ENCODE assay signal across 8 cellular contexts in the genomic region with DNA sequence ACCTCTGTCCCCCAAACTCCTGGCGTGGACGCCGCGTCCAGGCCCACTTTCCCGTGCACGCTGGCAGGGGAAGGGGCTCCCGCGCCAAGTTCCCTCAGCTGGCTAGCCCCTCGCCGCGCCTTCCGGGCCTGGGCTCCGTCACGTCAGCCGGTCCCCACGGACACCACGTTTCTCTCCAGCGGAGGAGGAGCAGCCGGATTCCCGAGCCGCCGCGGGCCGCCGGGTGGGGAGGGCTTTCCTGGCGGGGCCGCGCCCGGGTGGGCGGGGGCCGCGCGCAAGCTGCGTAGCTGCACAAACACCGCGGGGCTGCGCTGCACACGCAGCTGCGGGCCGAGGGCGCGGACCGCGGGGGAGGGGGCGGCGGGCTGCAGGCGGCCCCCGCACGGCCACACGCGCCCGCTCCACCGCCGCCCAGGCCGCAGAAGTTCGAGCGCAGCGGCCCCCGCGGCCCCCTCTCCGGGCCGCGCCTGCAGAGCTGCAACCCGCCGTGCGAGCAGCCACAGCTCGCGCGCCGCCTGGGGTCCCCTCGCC. TPM values are rescaled to one million over a fixed set of nuclear protein-coding genes. Genes with fewer than 3 reads are reported as not detected.
A peak's percentile ranks its signal among the peaks of the same experiment; 100 is the strongest.
DNase-seq lines count a peak whose midpoint lies in the region; ATAC-seq and TF ChIP-seq lines count a peak whose summit lies in the region.

No MANE protein-coding gene starts in this region.

- H3K4me1 ChIP-seq in A673 (ENCODE audit: insufficient read depth, low read length, poor library complexity, severe bottlenecking) (peaks cover 57% of the 10 kb centered on the region), mammary epithelial cell (ENCODE audit: insufficient read depth, low read length) (peaks cover 49% of the 10 kb centered on the region), skeletal muscle satellite cell (ENCODE audit: control insufficient read depth, insufficient read depth, low read length) (peaks cover 59% of the 10 kb centered on the region)

- H3F3A ChIP-seq in SU-DHL-6 (ENCODE audit: insufficient read depth), result peaks cover 79% of the 10 kb centered on the region

- H3K9me3 ChIP-seq in A673 (ENCODE audit: low read depth, low read length, poor library complexity, severe bottlenecking), result no peaks in the 10 kb centered on the region
- no peaks in the 10 kb centered on the region for H3K9me3 ChIP-seq in SU-DHL-6 (ENCODE audit: insufficient read depth, low read length)
- no peaks in the 10 kb centered on the region for H3K9me3 ChIP-seq in mammary epithelial cell (replicated peaks; ENCODE audit: insufficient read depth, low read length)
- no peaks in the 10 kb centered on the region for H3K9me3 ChIP-seq in iPS-18c (ENCODE audit: control insufficient read depth, insufficient read depth, low read length)
- H3K9me3 ChIP-seq in skeletal muscle satellite cell (replicated peaks; ENCODE audit: low read length), result no peaks in the 10 kb centered on the region

- H3K4me2 ChIP-seq in SU-DHL-6 (ENCODE audit: low read depth, low read length, poor library complexity, severe bottlenecking) (peak overlapping the region; percentile 81), mammary epithelial cell (ENCODE audit: insufficient read depth, low read depth, low read length) (peak overlapping the region; percentile 92), skeletal muscle satellite cell (ENCODE audit: low read length) (peak overlapping the region; percentile 89)

- TF ChIP-seq CTCF in A673 (conservative IDR thresholded peaks at IDR 0.05; ENCODE audit: low read depth, low read length), result no peak
- no peak for TF ChIP-seq CTCF in SU-DHL-6 (IDR thresholded peaks at IDR 0.05; ENCODE audit: insufficient read depth, low read length, poor library complexity, severe bottlenecking)
- TF ChIP-seq CTCF in mammary epithelial cell (conservative IDR thresholded peaks at IDR 0.05 in 1 of 2, IDR thresholded peaks at IDR 0.05 in 1 of 2; ENCODE audit: extremely low read depth in 1 of 2, insufficient read depth in 1 of 2, low read depth in 1 of 2, low read length in 2 of 2), result no peak

- POLR2A ChIA-PET in A673 (lab: Charles Lee; ENCODE audit: low non-redundant PET), result interaction anchor here (0.6 kb wide), 1 partner anchor 9 kb away, joined by 3 read pairs; no protein-coding TSS in a partner anchor

- no CpG with 5 or more reads among the region's 71 CpGs for WGBS in mammary epithelial cell (ENCODE audit: low coverage, missing lambda C conversion rate)

- BruUV-seq in A673 (replicated peaks; lab: Mats Ljungman, UMichigan) (no TSS peak), mammary epithelial cell (replicated peaks; lab: Mats Ljungman, UMichigan) (no TSS peak)

- H3K36me3 ChIP-seq in A673 (ENCODE audit: insufficient read depth, low read length, poor library complexity, severe bottlenecking) (no peaks in the 10 kb centered on the region), SU-DHL-6 (ENCODE audit: low read length) (no peaks in the 10 kb centered on the region), mammary epithelial cell (ENCODE audit: insufficient read depth, low read length) (no peaks in the 10 kb centered on the region), skeletal muscle satellite cell (ENCODE audit: insufficient read depth, low read length) (no peaks in the 10 kb centered on the region)

- CTCF ChIA-PET in A673 (lab: Charles Lee), result interaction anchor here (0.5 to 1.4 kb wide), 4 partner anchors 30 to 653 kb away, joined by 3 to 6 read pairs (median 6); no protein-coding TSS in a partner anchor
- CTCF ChIA-PET in mammary epithelial cell (lab: Charles Lee; ENCODE audit: low non-redundant PET), result interaction anchor here (0.6 to 1.2 kb wide), 2 partner anchors 30 to 64 kb away, joined by 3 to 6 read pairs; no protein-coding TSS in a partner anchor

- ATAC-seq in HG03039 (IDR thresholded peaks at IDR 0.05; ENCODE audit: unreplicated experiment), result no peak

- H3K79me2 ChIP-seq in SU-DHL-6 (ENCODE audit: insufficient read depth, low read length) (peaks cover 60% of the 10 kb centered on the region), mammary epithelial cell (ENCODE audit: insufficient read depth, low read length) (peaks cover 91% of the 10 kb centered on the region)

- DNase-seq in A673 (ENCODE audit: low spot score) (peak; percentile 75), mammary epithelial cell (no peak), NCI-H526 treated with DMSO at 0.1 percent for 48 hours (lab: John Stamatoyannopoulos, UW) (no peak)

- TF ChIP-seq POLR2A in GM15510 (IDR thresholded peaks at IDR 0.05; ENCODE audit: borderline replicate concordance, extremely low read depth, insufficient read length), result peak; percentile 42

- H4K20me1 ChIP-seq in SU-DHL-6 (ENCODE audit: low read depth, low read length), result no peaks in the 10 kb centered on the region; the same call in 1 of the 2 replicates
- no peaks in the 10 kb centered on the region for H4K20me1 ChIP-seq in mammary epithelial cell (ENCODE audit: insufficient read depth, low read length)

- H3K27me3 ChIP-seq in A673 (replicated peaks; ENCODE audit: insufficient read depth, low read depth, low read length, poor library complexity), result no peaks in the 10 kb centered on the region
- H3K27me3 ChIP-seq in SU-DHL-6 (ENCODE audit: low read length), result no peaks in the 10 kb centered on the region
- no peaks in the 10 kb centered on the region for H3K27me3 ChIP-seq in mammary epithelial cell (ENCODE audit: insufficient read depth, low read length)
- no peaks in the 10 kb centered on the region for H3K27me3 ChIP-seq in skeletal muscle satellite cell (ENCODE audit: control insufficient read depth, insufficient read depth, low read length)

- dilution Hi-C loops in mammary epithelial cell (cut with HindIII; ENCODE audit: low sequenced_read_pairs), result no loop called here

- H3K27ac ChIP-seq in A673 (ENCODE audit: low read depth, low read length, poor library complexity, severe bottlenecking) (peak overlapping the region; percentile 90), SU-DHL-6 (ENCODE audit: low read depth, low read length) (peak overlapping the region; percentile 97), mammary epithelial cell (ENCODE audit: insufficient read depth, low read depth, low read length) (peak overlapping the region; percentile 91)

- H3K9me2 ChIP-seq in SU-DHL-6 (replicated peaks; ENCODE audit: insufficient read depth, low read length), result no peaks in the 10 kb centered on the region

- H2AFZ ChIP-seq in SU-DHL-6 (ENCODE audit: low read depth, low read length, severe bottlenecking), result no peak overlapping the region
- peak overlapping the region; percentile 33 for H2AFZ ChIP-seq in mammary epithelial cell (ENCODE audit: low read depth, low read length)

- peak overlapping the region; percentile 96 for H3K9ac ChIP-seq in SU-DHL-6 (ENCODE audit: low read length)
- H3K9ac ChIP-seq in mammary epithelial cell (ENCODE audit: insufficient read depth, low read length), result peak overlapping the region; percentile 86
- peak overlapping the region; percentile 85 for H3K9ac ChIP-seq in skeletal muscle satellite cell (ENCODE audit: low read depth, low read length)

- intact Hi-C loops in A673 (cut with micrococcal nuclease; ENCODE audit: unreplicated experiment), result no loop called here
- intact Hi-C loops in mammary epithelial cell (cut with micrococcal nuclease), result loop anchor here (5.0 kb wide), 1 partner anchor 128 kb away; the partner anchor contains the start of gene ZNF410

- in situ Hi-C loops in mammary epithelial cell (cut with MboI; ENCODE audit: low sequenced_read_pairs in 2 of 2), result no loop called here

- H3K4me3 ChIP-seq in A673 (ENCODE audit: low read depth, low read length, poor library complexity, severe bottlenecking) (peak overlapping the region; percentile 66), SU-DHL-6 (ENCODE audit: insufficient read depth, low read length, poor library complexity, severe bottlenecking) (peak overlapping the region; percentile 82), mammary epithelial cell (replicated peaks in 1 of 3; ENCODE audit: insufficient read depth in 1 of 3, low read depth in 2 of 3, low read length in 3 of 3) (peak overlapping the region; percentile 51 to 93 (median 84)), iPS-18c (ENCODE audit: insufficient read depth, low read depth, low read length) (peak overlapping the region; percentile 75), skeletal muscle satellite cell (ENCODE audit: low read length) (peak overlapping the region; percentile 86)

RNA-seq across cellular contexts. Expression of gene PNMA1, which starts 45.1 kb away (rescaled TPM):
- 48.8 and 51.4 TPM in 2 replicates for total RNA-seq in A673 (2021)
- 10 to 100 TPM; 15.7 to 30.5 TPM for total RNA-seq in mammary epithelial cell
- 17.0 TPM for polyA plus RNA-seq in mammary epithelial cell
- 33.6 TPM for polyA minus RNA-seq in mammary epithelial cell
- total RNA-seq in skeletal muscle satellite cell (2012; rRNA removed), result 22.1 and 28.8 TPM in 2 replicates
